In genomic region chr6:82875573-82876185, GRCh38 we compare ENCODE assay signal across 12 cellular contexts.
A peak's percentile ranks its signal among the peaks of the same experiment; 100 is the strongest.
DNase-seq lines count a peak whose midpoint lies in the region; ATAC-seq, FAIRE-seq and TF ChIP-seq lines count a peak whose summit lies in the region.
"Had no signal": no experiment of that assay in that cellular context is flagged by ENCODE, and none has a peak within 500 bp of the region (broad histone marks: within the 10 kb centered on the region; RNA-seq: fewer than 3 reads in every experiment).

No MANE protein-coding gene starts in this region.

- intact Hi-C loops in tibial artery (cut with DNase I; ENCODE audit: low total_unique reads): no loop called here

- no peaks in the 10 kb centered on the region for H3K36me3 Mint-ChIP-seq in activated CD8-positive, alpha-beta T cell treated with anti-CD3 and anti-CD28 coated beads, Interleukin-2, amount 10 ng/mL, durations not matched to agents 7 days and 5 days (ENCODE audit: low read depth)
- H3K36me3 Mint-ChIP-seq: mesothelial cell of epicardium had no signal

- H3K9me3 ChIP-seq in tibial artery: no peaks in the 10 kb centered on the region
- H3K9me3 ChIP-seq: BLaER1 treated with 17β-estradiol and CSF1 and Interleukin-3, amounts not matched to agents 10 nM and 100 nM; sigmoid colon had no signal

- POLR2A ChIA-PET in activated CD8-positive, alpha-beta T cell treated with anti-CD3 and anti-CD28 coated beads, Interleukin-2, amount 10 ng/mL, durations not matched to agents 7 days and 5 days (lab: Charles Lee): no interaction called here

- no peaks in the 10 kb centered on the region for H3K4me1 ChIP-seq in tibial artery
- H3K4me1 ChIP-seq: BLaER1 treated with 17β-estradiol and CSF1 and Interleukin-3, amounts not matched to agents 10 nM and 100 nM had no signal

- no peaks in the 10 kb centered on the region for H3K4me1 Mint-ChIP-seq in activated CD8-positive, alpha-beta T cell treated with anti-CD3 and anti-CD28 coated beads, Interleukin-2, amount 10 ng/mL, durations not matched to agents 7 days and 5 days (ENCODE audit: low read depth)

- H3K36me3 ChIP-seq in tibial artery: no peaks in the 10 kb centered on the region
- H3K36me3 ChIP-seq: BLaER1 treated with 17β-estradiol and CSF1 and Interleukin-3, amounts not matched to agents 10 nM and 100 nM; sigmoid colon had no signal

- H3K4me3 ChIP-seq in tibial artery: no peak overlapping the region
- H3K4me3 ChIP-seq: BLaER1 treated with 17β-estradiol and CSF1 and Interleukin-3, amounts not matched to agents 10 nM and 100 nM; sigmoid colon had no signal

- no peaks in the 10 kb centered on the region for H3K27me3 Mint-ChIP-seq in activated CD8-positive, alpha-beta T cell treated with anti-CD3 and anti-CD28 coated beads, Interleukin-2, amount 10 ng/mL, durations not matched to agents 7 days and 5 days (ENCODE audit: low read depth)

- TF ChIP-seq CTCF in tibial artery (IDR thresholded peaks at IDR 0.05): no peak

- H3K27me3 ChIP-seq in tibial artery: no peaks in the 10 kb centered on the region
- H3K27me3 ChIP-seq: BLaER1 treated with 17β-estradiol and CSF1 and Interleukin-3, amounts not matched to agents 10 nM and 100 nM; sigmoid colon had no signal

- peak; percentile 62 for FAIRE-seq in HTR-8/SVneo (lab: Jason Lieb, UNC)

- no peak overlapping the region for H3K27ac ChIP-seq in tibial artery
- H3K27ac ChIP-seq: BLaER1 treated with 17β-estradiol and CSF1 and Interleukin-3, amounts not matched to agents 10 nM and 100 nM; sigmoid colon had no signal

- ATAC-seq in activated CD8-positive, alpha-beta T cell treated with anti-CD3 and anti-CD28 coated beads, Interleukin-2, amount 10 ng/mL, durations not matched to agents 7 days and 5 days: no peak
- no peak for ATAC-seq in HG03045 (IDR thresholded peaks at IDR 0.05; ENCODE audit: unreplicated experiment)

- no peaks in the 10 kb centered on the region for H3K9me3 Mint-ChIP-seq in activated CD8-positive, alpha-beta T cell treated with anti-CD3 and anti-CD28 coated beads, Interleukin-2, amount 10 ng/mL, durations not matched to agents 7 days and 5 days (ENCODE audit: insufficient read depth)
- H3K9me3 Mint-ChIP-seq: mesothelial cell of epicardium had no signal

- DNase-seq in AG08396 (ENCODE audit: low spot score): peak; percentile 34
- DNase-seq in HTR-8/SVneo (ENCODE audit: insufficient read length, low spot score): peak; percentile 65
- peak; percentile 69 for DNase-seq in astrocyte of the hippocampus (ENCODE audit: low read depth, low spot score)
- DNase-seq in kidney glomerular epithelial cell (lab: John Stamatoyannopoulos, UW): peak; percentile 94
- no peak for DNase-seq in tibial artery
- no peak for DNase-seq in NCI-H2107 (lab: John Stamatoyannopoulos, UW)
- DNase-seq in activated CD8-positive, alpha-beta T cell treated with anti-CD3 and anti-CD28 coated beads, Interleukin-2, amount 10 ng/mL, durations not matched to agents 7 days and 5 days: no peak
- DNase-seq: NCI-H1417, sigmoid colon had no signal

- CTCF ChIA-PET in activated CD8-positive, alpha-beta T cell treated with anti-CD3 and anti-CD28 coated beads, Interleukin-2, amount 10 ng/mL, durations not matched to agents 7 days and 5 days (lab: Charles Lee): no interaction called here

- H3K27ac Mint-ChIP-seq in activated CD8-positive, alpha-beta T cell treated with anti-CD3 and anti-CD28 coated beads, Interleukin-2, amount 10 ng/mL, durations not matched to agents 7 days and 5 days: no peak overlapping the region
- H3K27ac Mint-ChIP-seq: mesothelial cell of epicardium had no signal

- H3K4me3 Mint-ChIP-seq in activated CD8-positive, alpha-beta T cell treated with anti-CD3 and anti-CD28 coated beads, Interleukin-2, amount 10 ng/mL, durations not matched to agents 7 days and 5 days: no peak overlapping the region
- H3K4me3 Mint-ChIP-seq: mesothelial cell of epicardium had no signal

Comparison
In these comparisons a context has a peak if more than half of its experiments do, and no peak if none do; other contexts are left out.
1. DNase-seq: peak in AG08396 (single experiment), HTR-8/SVneo (single experiment), astrocyte of the hippocampus (single experiment) and kidney glomerular epithelial cell (single experiment); none in tibial artery (0 of 2), NCI-H2107 (single experiment) and activated CD8-positive, alpha-beta T cell treated with anti-CD3 and anti-CD28 coated beads, Interleukin-2, amount 10 ng/mL, durations not matched to agents 7 days and 5 days (single experiment).